Comparison of ENCODE assay signal across 25 cellular contexts in genomic region chr5:101067415-101067814, GRCh38.
"Had no signal": no experiment of that assay in that cellular context is flagged by ENCODE, and none has a peak within 500 bp of the region (broad histone marks: within the 10 kb centered on the region; RNA-seq: fewer than 3 reads in every experiment).

No MANE protein-coding gene starts in this region.

- DNase-seq: activated CD4-positive, alpha-beta memory T cell treated with anti-CD3 and anti-CD28 coated beads, Interleukin-2, amount 10 ng/mL, durations not matched to agents 7 days and 5 days; activated CD4-positive, alpha-beta T cell treated with anti-CD3 and anti-CD28 coated beads for 36 hours; activated CD4-positive, alpha-beta T cell treated with anti-CD3 and anti-CD28 coated beads, Interleukin-2, amount 50 U/mL, for 1 hour; activated gamma-delta T cell; activated naive CD4-positive, alpha-beta T cell treated with anti-CD3 and anti-CD28 coated beads for 36 hours; activated T-cell treated with anti-CD3 and anti-CD28 coated beads for 4 hours; activated T-cell treated with anti-CD3 and anti-CD28 coated beads, Interleukin-2, amount 50 U/mL, for 48 hours; cerebellar nuclear complex; Karpas-422; NCI-H1105 treated with DMSO at 0.1 percent for 48 hours; NCI-H1436 treated with DMSO at 0.1 percent for 48 hours; NCI-H1930; NCI-H510A treated with DMSO at 0.1 percent for 48 hours; NCI-H69; NK-92 treated with Interleukin-12 subunit alpha and Interleukin-12 subunit beta, amount 100 ng/mL, for 24 hours; OCI-M1; RPMI8226; T-cell; T-helper 2 cell; T1000 had no signal

- H3K4me3 ChIP-seq: SK-N-MC had no signal

- ATAC-seq: activated CD4-positive, alpha-beta T cell treated with anti-CD3 and anti-CD28 coated beads for 36 hours; activated T-helper 17 cell treated with anti-CD3 and anti-CD28 coated beads, Interleukin-2, amount 50 U/mL, for 72 hours; Panc1; Right ventricle myocardium inferior; T-cell had no signal

- H3K27ac ChIP-seq: SK-N-MC, VCaP had no signal
